Comparison of ENCODE assay signal across 8 cellular contexts in genomic region chr12:8390001-8390797, GRCh38.
DNase-seq lines count a peak whose midpoint lies in the region; ATAC-seq and TF ChIP-seq lines count a peak whose summit lies in the region.
"Not testable (repeated sequence)": the region's sequence is repeated elsewhere in the genome, so short reads cannot be mapped to it uniquely, and the experiment has no call there.

No MANE protein-coding gene starts in this region.

- not testable (repeated sequence) for H3K9me3 ChIP-seq in HUES6 (ENCODE audit: control insufficient read depth, insufficient read depth, low read depth, low read length); psoas muscle; thyroid gland

- TF ChIP-seq POLR2A in thyroid gland (IDR thresholded peaks at IDR 0.05), result not testable (repeated sequence)

- 1 to 2% (median 1%) methylated on average over 34 to 81 of the region's 81 CpGs for WGBS in psoas muscle, 3 donors
- 1% methylated on average over 24 of the region's 81 CpGs; no CpG with 5 or more reads in 1 of the 2 donors for WGBS in thyroid gland, 2 donors

- not testable (repeated sequence) for H3K27me3 ChIP-seq in HUES6 (ENCODE audit: control insufficient read depth, insufficient read depth, low read length); psoas muscle (ENCODE audit: insufficient read depth in 3 of 3, low read length in 2 of 3); thyroid gland

- H3K27ac ChIP-seq in HUES6 (ENCODE audit: low read depth, low read length); psoas muscle: not testable (repeated sequence)
- H3K27ac ChIP-seq in thyroid gland, result peak overlapping the region in 2 of 3 donors; percentile 31 to 52

- H3K4me3 ChIP-seq in HUES6 (ENCODE audit: low read depth, low read length) (peak overlapping the region; percentile 59), psoas muscle (peak overlapping the region; percentile 49), thyroid gland (replicated peaks in 1 of 3) (peak overlapping the region; percentile 30 to 65 (median 47))

- DNase-seq in DMS 273 (lab: John Stamatoyannopoulos, UW; ENCODE audit: unreplicated experiment) (peak; percentile 69), RKO (ENCODE audit: low spot score) (peak; percentile 14), activated T-cell treated with anti-CD3 and anti-CD28 coated beads for 24 hours (ENCODE audit: low read depth) (peak; percentile 39), ecto neural progenitor cell (ENCODE audit: low spot score) (peak; percentile 93), inferior parietal cortex (ENCODE audit: extremely low spot score) (peak; percentile 23), psoas muscle (peak in 1 of 2 donors; percentile 55), thyroid gland (peak; percentile 82 to 88)

- H3K9ac ChIP-seq in HUES6 (ENCODE audit: low read length), result peak overlapping the region; percentile 55

- intact Hi-C loops in psoas muscle (cut with DNase I); thyroid gland (cut with DNase I): not testable (repeated sequence)

- H3K36me3 ChIP-seq in HUES6 (ENCODE audit: control insufficient read depth, insufficient read depth, low read length); psoas muscle (ENCODE audit: insufficient read depth in 1 of 2, low read depth in 1 of 2); thyroid gland: not testable (repeated sequence)

- ATAC-seq in psoas muscle, result not testable (repeated sequence)

- peak; percentile 56 for TF ChIP-seq CTCF in psoas muscle (IDR thresholded peaks at IDR 0.05)
- peak; percentile 10 to 87 (median 68) for TF ChIP-seq CTCF in thyroid gland (IDR thresholded peaks at IDR 0.05)

- H3K4me1 ChIP-seq in HUES6 (ENCODE audit: control insufficient read depth, insufficient read depth, low read length); psoas muscle; thyroid gland: not testable (repeated sequence)
